Comparison of ENCODE assay signal across 12 cellular contexts in genomic region chr7:18408461-18408860, GRCh38.
A peak's percentile ranks its signal among the peaks of the same experiment; 100 is the strongest.
DNase-seq lines count a peak whose midpoint lies in the region; ATAC-seq, FAIRE-seq and TF ChIP-seq lines count a peak whose summit lies in the region.
"Had no signal": no experiment of that assay in that cellular context is flagged by ENCODE, and none has a peak within 500 bp of the region (broad histone marks: within the 10 kb centered on the region; RNA-seq: fewer than 3 reads in every experiment).

No MANE protein-coding gene starts in this region.

- H3K27me3 Mint-ChIP-seq in endothelial cell (ENCODE audit: unreplicated experiment), result no peaks in the 10 kb centered on the region

- H3K9me3 Mint-ChIP-seq in endothelial cell (ENCODE audit: unreplicated experiment), result no peaks in the 10 kb centered on the region
- H3K9me3 Mint-ChIP-seq: activated CD4-positive, alpha-beta T cell treated with anti-CD3 and anti-CD28 coated beads, Interleukin-2, amount 10 ng/mL, durations not matched to agents 24 days and 14 days had no signal

- TF ChIP-seq CTCF in bronchial epithelial cell (IDR thresholded peaks at IDR 0.05; ENCODE audit: insufficient read depth, low read length, severe bottlenecking), result no peak
- no peak for TF ChIP-seq CTCF in kidney epithelial cell (IDR thresholded peaks at IDR 0.05; ENCODE audit: insufficient read depth, low read length, poor library complexity, severe bottlenecking)
- TF ChIP-seq CTCF in endothelial cell (IDR thresholded peaks at IDR 0.05; ENCODE audit: unreplicated experiment), result no peak

- H3K36me3 ChIP-seq in HUES6 (ENCODE audit: control insufficient read depth, insufficient read depth, low read length) (no peaks in the 10 kb centered on the region), bronchial epithelial cell (ENCODE audit: control insufficient read depth, insufficient read depth, low read length) (no peaks in the 10 kb centered on the region), kidney epithelial cell (ENCODE audit: control insufficient read depth, insufficient read depth, low read length) (no peaks in the 10 kb centered on the region)
- H3K36me3 ChIP-seq: left ventricle myocardium inferior, spleen had no signal

- peak overlapping the region; percentile 44 for H3K27ac ChIP-seq in HUES6 (ENCODE audit: low read depth, low read length)
- H3K27ac ChIP-seq: left ventricle myocardium inferior, spleen had no signal

- peaks cover 28% of the 10 kb centered on the region for H3K4me1 ChIP-seq in HUES6 (ENCODE audit: control insufficient read depth, insufficient read depth, low read length)
- H3K4me1 ChIP-seq: left ventricle myocardium inferior had no signal

- no peak overlapping the region for H3K9ac ChIP-seq in HUES6 (ENCODE audit: low read length)

- DNase-seq in AG08396 (ENCODE audit: low spot score) (peak; percentile 42), bronchial epithelial cell (ENCODE audit: low read depth) (peak; percentile 37), kidney epithelial cell (ENCODE audit: low read depth) (peak; percentile 56), NCI-H524 (lab: John Stamatoyannopoulos, UW) (no peak), NCI-H146 (lab: John Stamatoyannopoulos, UW) (no peak), endothelial cell (ENCODE audit: low spot score) (no peak)
- DNase-seq: activated CD4-positive, alpha-beta T cell treated with anti-CD3 and anti-CD28 coated beads, Interleukin-2, amount 10 ng/mL, durations not matched to agents 24 days and 14 days; left ventricle myocardium inferior; NCI-H2029; spleen had no signal

- H3K4me3 ChIP-seq in HUES6 (ENCODE audit: low read depth, low read length), result no peak overlapping the region
- no peak overlapping the region for H3K4me3 ChIP-seq in bronchial epithelial cell (ENCODE audit: low read depth, low read length)
- no peak overlapping the region for H3K4me3 ChIP-seq in kidney epithelial cell (ENCODE audit: low read depth, low read length)
- H3K4me3 ChIP-seq: left ventricle myocardium inferior, spleen had no signal

- no peaks in the 10 kb centered on the region for H3K9me3 ChIP-seq in HUES6 (ENCODE audit: control insufficient read depth, insufficient read depth, low read depth, low read length)
- H3K9me3 ChIP-seq: left ventricle myocardium inferior, spleen had no signal

- H3K27me3 ChIP-seq in HUES6 (ENCODE audit: control insufficient read depth, insufficient read depth, low read length), result no peaks in the 10 kb centered on the region
- H3K27me3 ChIP-seq in bronchial epithelial cell (ENCODE audit: control insufficient read depth, insufficient read depth, low read length), result no peaks in the 10 kb centered on the region
- no peaks in the 10 kb centered on the region for H3K27me3 ChIP-seq in kidney epithelial cell (ENCODE audit: control insufficient read depth, insufficient read depth, low read length)
- H3K27me3 ChIP-seq: spleen had no signal

- H3K27ac Mint-ChIP-seq in endothelial cell (ENCODE audit: unreplicated experiment), result no peak overlapping the region
- H3K27ac Mint-ChIP-seq: activated CD4-positive, alpha-beta T cell treated with anti-CD3 and anti-CD28 coated beads, Interleukin-2, amount 10 ng/mL, durations not matched to agents 24 days and 14 days had no signal

- no peak for FAIRE-seq in bronchial epithelial cell (lab: Jason Lieb, UNC)

- peaks cover 17% of the 10 kb centered on the region for H3K4me1 Mint-ChIP-seq in endothelial cell (ENCODE audit: unreplicated experiment)
- H3K4me1 Mint-ChIP-seq: activated CD4-positive, alpha-beta T cell treated with anti-CD3 and anti-CD28 coated beads, Interleukin-2, amount 10 ng/mL, durations not matched to agents 24 days and 14 days had no signal

- ATAC-seq in GM21360 (IDR thresholded peaks at IDR 0.05; ENCODE audit: unreplicated experiment), result no peak

- H3K36me3 Mint-ChIP-seq in endothelial cell (ENCODE audit: low read depth, unreplicated experiment), result no peaks in the 10 kb centered on the region

- no peak overlapping the region for H3K4me3 Mint-ChIP-seq in endothelial cell (ENCODE audit: unreplicated experiment)
- H3K4me3 Mint-ChIP-seq: activated CD4-positive, alpha-beta T cell treated with anti-CD3 and anti-CD28 coated beads, Interleukin-2, amount 10 ng/mL, durations not matched to agents 24 days and 14 days had no signal

Comparison
In these comparisons a context has a peak if more than half of its experiments do, and no peak if none do; other contexts are left out.
1. DNase-seq: peak in AG08396 (single experiment), bronchial epithelial cell (single experiment) and kidney epithelial cell (single experiment); none in NCI-H524 (0 of 2), NCI-H146 (single experiment) and endothelial cell (single experiment).